Comparison of ENCODE assay signal across 1 cellular context in genomic region chr5:72326298-72326649, GRCh38.
TF ChIP-seq lines count a peak whose summit lies in the region.

No MANE protein-coding gene starts in this region.

TF ChIP-seq in SK-N-SH, 30 proteins besides CTCF, POLR2A, EP300 and RAD21:
- TF ChIP-seq, protein P1, sequence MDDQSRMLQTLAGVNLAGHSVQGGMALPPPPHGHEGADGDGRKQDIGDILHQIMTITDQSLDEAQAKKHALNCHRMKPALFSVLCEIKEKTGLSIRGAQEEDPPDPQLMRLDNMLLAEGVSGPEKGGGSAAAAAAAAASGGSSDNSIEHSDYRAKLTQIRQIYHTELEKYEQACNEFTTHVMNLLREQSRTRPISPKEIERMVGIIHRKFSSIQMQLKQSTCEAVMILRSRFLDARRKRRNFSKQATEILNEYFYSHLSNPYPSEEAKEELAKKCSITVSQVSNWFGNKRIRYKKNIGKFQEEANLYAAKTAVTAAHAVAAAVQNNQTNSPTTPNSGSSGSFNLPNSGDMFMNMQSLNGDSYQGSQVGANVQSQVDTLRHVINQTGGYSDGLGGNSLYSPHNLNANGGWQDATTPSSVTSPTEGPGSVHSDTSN (IDR thresholded peaks at IDR 0.05): no peak
- TF ChIP-seq CHD2 (IDR thresholded peaks at IDR 0.05; ENCODE audit: low read length, partially characterized antibody): no peak
- no peak for TF ChIP-seq SMC3 (IDR thresholded peaks at IDR 0.05; ENCODE audit: low read depth, low read length)
- TF ChIP-seq RCOR1 (IDR thresholded peaks at IDR 0.05; ENCODE audit: low read length): no peak
- TF ChIP-seq POLR2AphosphoS5 (IDR thresholded peaks at IDR 0.05; ENCODE audit: low read depth, low read length): no peak
- TF ChIP-seq FOXM1 (IDR thresholded peaks at IDR 0.05; ENCODE audit: low read depth): no peak
- no peak for TF ChIP-seq FOSL2 (IDR thresholded peaks at IDR 0.05; ENCODE audit: borderline replicate concordance, low read depth)
- TF ChIP-seq, protein P2, sequence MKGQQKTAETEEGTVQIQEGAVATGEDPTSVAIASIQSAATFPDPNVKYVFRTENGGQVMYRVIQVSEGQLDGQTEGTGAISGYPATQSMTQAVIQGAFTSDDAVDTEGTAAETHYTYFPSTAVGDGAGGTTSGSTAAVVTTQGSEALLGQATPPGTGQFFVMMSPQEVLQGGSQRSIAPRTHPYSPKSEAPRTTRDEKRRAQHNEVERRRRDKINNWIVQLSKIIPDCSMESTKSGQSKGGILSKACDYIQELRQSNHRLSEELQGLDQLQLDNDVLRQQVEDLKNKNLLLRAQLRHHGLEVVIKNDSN (IDR thresholded peaks at IDR 0.05; ENCODE audit: borderline replicate concordance, low read depth): no peak
- TF ChIP-seq YY1 (IDR thresholded peaks at IDR 0.05; ENCODE audit: low read depth): no peak
- no peak for TF ChIP-seq ELF1 (IDR thresholded peaks at IDR 0.05)
